19 cellular contexts compared by ENCODE assay signal in the genomic region with DNA sequence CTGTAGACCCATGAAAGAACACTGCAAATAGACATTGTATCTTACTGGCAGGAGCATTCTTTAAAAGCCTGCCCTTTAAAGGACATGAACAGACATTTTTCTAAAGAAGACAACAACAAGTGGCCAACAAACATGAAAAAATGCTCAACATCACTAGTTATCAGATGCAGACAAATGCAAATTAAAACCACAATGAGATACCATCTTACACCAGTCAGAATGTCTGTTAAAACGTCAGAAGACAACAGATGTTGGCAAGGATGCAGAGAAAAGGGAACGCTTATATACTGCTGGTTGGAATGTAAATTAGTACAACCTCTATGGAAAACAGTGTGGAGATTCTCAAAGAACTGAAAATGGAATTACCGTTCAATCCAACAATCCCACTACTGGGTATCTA.
DNase-seq lines count a peak whose midpoint lies in the region; ATAC-seq and TF ChIP-seq lines count a peak whose summit lies in the region.
"Had no signal": no experiment of that assay in that cellular context is flagged by ENCODE, and none has a peak within 500 bp of the region (broad histone marks: within the 10 kb centered on the region; RNA-seq: fewer than 3 reads in every experiment).

No MANE protein-coding gene starts in this region.

- no peak overlapping the region for H3K18ac ChIP-seq in mesenchymal stem cell (ENCODE audit: low read depth in 1 of 2, low read length in 2 of 2)

- DNase-seq in CD4-positive, alpha-beta memory T cell, result peak in 3 of 5 donors; percentile 2 to 4 (median 4)
- peak; percentile 52 for DNase-seq in Jurkat, Clone E6-1 (ENCODE audit: low read depth, low spot score)
- DNase-seq in mesenchymal stem cell (peak; percentile 23), NOMO-1 treated with dmso at 0.1 percent for 144 hours (lab: John Stamatoyannopoulos, UW; ENCODE audit: unreplicated experiment) (no peak), COLO829 (ENCODE audit: low spot score) (no peak)
- DNase-seq in activated CD4-positive, alpha-beta T cell treated with anti-CD3 and anti-CD28 coated beads, Interleukin-2, amount 50 U/mL, for 1 hour, result no peak
- DNase-seq: AML-193; MV-4-11; NCI-H1436; NCI-H2081; NCI-H2227 treated with DMSO at 0.1 percent for 48 hours; NCI-H69; NK-92 treated with Interleukin-12 subunit alpha and Interleukin-12 subunit beta, amount 100 ng/mL, for 24 hours; PC-9 had no signal

- no peak overlapping the region for H3K27ac ChIP-seq in CD4-positive, alpha-beta memory T cell (ENCODE audit: low read depth, low read length)
- H3K27ac ChIP-seq in mesenchymal stem cell (ENCODE audit: low read length, poor library complexity, severe bottlenecking), result no peak overlapping the region
- H3K27ac ChIP-seq: A549, PC-9, SK-N-MC had no signal

- H2AK5ac ChIP-seq in mesenchymal stem cell (ENCODE audit: low read length, severe bottlenecking), result no peak overlapping the region

- H4K91ac ChIP-seq in mesenchymal stem cell (ENCODE audit: low read length), result no peak overlapping the region

- no peak overlapping the region for H3K23ac ChIP-seq in mesenchymal stem cell (ENCODE audit: low read length in 2 of 2)

- peaks cover 14% of the 10 kb centered on the region for H3K4me1 ChIP-seq in CD4-positive, alpha-beta memory T cell (ENCODE audit: insufficient read depth, low read length)
- H3K4me1 ChIP-seq in mesenchymal stem cell (ENCODE audit: control insufficient read depth, insufficient read depth, low read depth, low read length), result peaks cover 2% of the 10 kb centered on the region
- H3K4me1 ChIP-seq: HAP-1 had no signal

- no peak overlapping the region for H2BK120ac ChIP-seq in mesenchymal stem cell (ENCODE audit: low read depth, low read length)

- H3K14ac ChIP-seq in mesenchymal stem cell (ENCODE audit: low read length in 2 of 2), result no peak overlapping the region

- POLR2A ChIA-PET in CD4-positive, alpha-beta memory T cell (lab: Charles Lee; ENCODE audit: partially characterized antibody), result no interaction called here

- H2BK5ac ChIP-seq in mesenchymal stem cell (ENCODE audit: low read depth, low read length, poor library complexity, severe bottlenecking), result no peak overlapping the region

- H3K4me1 Mint-ChIP-seq in CD4-positive, alpha-beta memory T cell, result peaks cover 7 to 13% (median 9%) of the 10 kb centered on the region in 4 donors
- peaks cover 12% of the 10 kb centered on the region for H3K4me1 Mint-ChIP-seq in stimulated activated memory B cell treated with anti-CD40 and anti-IgM and Interleukin-4, amounts not matched to agents 10 μg/mL and 1 μg/mL and 100 μg/mL, for 72 hours

- H2AFZ ChIP-seq in mesenchymal stem cell (ENCODE audit: low read depth, low read length), result no peak overlapping the region
- H2AFZ ChIP-seq: PC-9 had no signal

- intact Hi-C loops in CD4-positive, alpha-beta memory T cell (cut with micrococcal nuclease), result loop anchor here (5.0 to 10.0 kb wide), 2 partner anchors 177 to 370 kb away; no protein-coding TSS in a partner anchor

- H3K27me3 ChIP-seq in CD4-positive, alpha-beta memory T cell (ENCODE audit: insufficient read depth, low read length), result no peaks in the 10 kb centered on the region
- H3K27me3 ChIP-seq in mesenchymal stem cell (ENCODE audit: control insufficient read depth in 1 of 2, insufficient read depth in 1 of 2, low read length in 2 of 2), result no peaks in the 10 kb centered on the region

- H2BK15ac ChIP-seq in mesenchymal stem cell (ENCODE audit: low read depth, poor library complexity, severe bottlenecking), result no peak overlapping the region

- CTCF ChIA-PET in CD4-positive, alpha-beta memory T cell (lab: Charles Lee; ENCODE audit: partially characterized antibody), result interaction anchor here (3.3 kb wide), 1 partner anchor 99 kb away, joined by 23 read pairs; the partner anchor contains the start of gene COMMD8

- no peak overlapping the region for H3K4me3 ChIP-seq in CD4-positive, alpha-beta memory T cell (ENCODE audit: low read length in 2 of 2)
- H3K4me3 ChIP-seq in Jurkat, Clone E6-1 (ENCODE audit: low read length), result no peak overlapping the region
- no peak overlapping the region for H3K4me3 ChIP-seq in mesenchymal stem cell (ENCODE audit: insufficient read depth in 1 of 2, low read depth in 1 of 2, low read length in 2 of 2)
- H3K4me3 ChIP-seq: A549, HAP-1, PC-9, SK-N-MC had no signal

- peaks cover 2% of the 10 kb centered on the region for H3K79me1 ChIP-seq in mesenchymal stem cell (replicated peaks; ENCODE audit: low read length, poor library complexity, severe bottlenecking)

- H2BK12ac ChIP-seq in mesenchymal stem cell (ENCODE audit: low read length in 2 of 2), result no peak overlapping the region

- no peaks in the 10 kb centered on the region for H3K36me3 ChIP-seq in CD4-positive, alpha-beta memory T cell (ENCODE audit: insufficient read depth, low read length)
- H3K36me3 ChIP-seq in mesenchymal stem cell (ENCODE audit: control insufficient read depth in 1 of 2, insufficient read depth in 2 of 2, low read depth in 1 of 2, low read length in 2 of 2), result peaks cover 9 to 46% of the 10 kb centered on the region in 2 experiments

- H3K27me3 Mint-ChIP-seq in CD4-positive, alpha-beta memory T cell, result no peaks in the 10 kb centered on the region
- no peaks in the 10 kb centered on the region for H3K27me3 Mint-ChIP-seq in stimulated activated memory B cell treated with anti-CD40 and anti-IgM and Interleukin-4, amounts not matched to agents 10 μg/mL and 1 μg/mL and 100 μg/mL, for 72 hours

- H3K9me3 Mint-ChIP-seq in CD4-positive, alpha-beta memory T cell, result no peaks in the 10 kb centered on the region
- no peaks in the 10 kb centered on the region for H3K9me3 Mint-ChIP-seq in stimulated activated memory B cell treated with anti-CD40 and anti-IgM and Interleukin-4, amounts not matched to agents 10 μg/mL and 1 μg/mL and 100 μg/mL, for 72 hours

- H3K4me3 Mint-ChIP-seq in CD4-positive, alpha-beta memory T cell, result no peak overlapping the region
- H3K4me3 Mint-ChIP-seq in stimulated activated memory B cell treated with anti-CD40 and anti-IgM and Interleukin-4, amounts not matched to agents 10 μg/mL and 1 μg/mL and 100 μg/mL, for 72 hours, result no peak overlapping the region

- peak overlapping the region in 1 of 7 donors; percentile 1 for H3K27ac Mint-ChIP-seq in CD4-positive, alpha-beta memory T cell
- H3K27ac Mint-ChIP-seq in stimulated activated memory B cell treated with anti-CD40 and anti-IgM and Interleukin-4, amounts not matched to agents 10 μg/mL and 1 μg/mL and 100 μg/mL, for 72 hours, result no peak overlapping the region

- H3K36me3 Mint-ChIP-seq in CD4-positive, alpha-beta memory T cell, result peaks cover 0 to 3% of the 10 kb centered on the region in 2 donors
- H3K36me3 Mint-ChIP-seq in stimulated activated memory B cell treated with anti-CD40 and anti-IgM and Interleukin-4, amounts not matched to agents 10 μg/mL and 1 μg/mL and 100 μg/mL, for 72 hours, result peaks cover 28% of the 10 kb centered on the region

- H4K8ac ChIP-seq in mesenchymal stem cell (ENCODE audit: low read length), result no peak overlapping the region

- H3K9me3 ChIP-seq in CD4-positive, alpha-beta memory T cell (ENCODE audit: control insufficient read depth in 1 of 2, low read length in 2 of 2), result no peaks in the 10 kb centered on the region
- H3K9me3 ChIP-seq in mesenchymal stem cell (ENCODE audit: control insufficient read depth, low read length), result no peaks in the 10 kb centered on the region
- H3K9me3 ChIP-seq: A549, HAP-1 had no signal

- no peak overlapping the region for H3K9ac ChIP-seq in mesenchymal stem cell (ENCODE audit: low read length)

- 91% methylated on average over 1 of the region's 3 CpGs for WGBS in mesenchymal stem cell

- peak; percentile 78 for ATAC-seq in SK-N-SH treated with all-trans-retinoic acid at 6 μM for 48 hours
- no peak for ATAC-seq in stimulated activated memory B cell treated with anti-CD40 and anti-IgM and Interleukin-4, amounts not matched to agents 10 μg/mL and 1 μg/mL and 100 μg/mL, for 72 hours
- ATAC-seq: A549 had no signal

- no peak overlapping the region for H3K4ac ChIP-seq in mesenchymal stem cell (ENCODE audit: low read depth in 1 of 2, low read length in 2 of 2)

- H3K4me2 ChIP-seq in mesenchymal stem cell (ENCODE audit: low read length, poor library complexity, severe bottlenecking), result no peak overlapping the region
- H3K4me2 ChIP-seq: A549, PC-9 had no signal

TF ChIP-seq in SK-N-SH treated with all-trans-retinoic acid at 6 μM for 48 hours, 23 proteins besides CTCF, POLR2A, EP300 and RAD21:
- 0 out of 2 replicates have a peak, but pooled peaks have one; percentile 38 for TF ChIP-seq TSHZ2 (CRISPR knock-in tag; IDR thresholded peaks at IDR 0.05)
- TF ChIP-seq GLIS3 (CRISPR knock-in tag; IDR thresholded peaks at IDR 0.05), result no peak
- no peak for TF ChIP-seq ZNF8 (CRISPR knock-in tag; IDR thresholded peaks at IDR 0.05)
- TF ChIP-seq SNAI2 (CRISPR knock-in tag; IDR thresholded peaks at IDR 0.05), result 0 out of 2 replicates have a peak, but pooled peaks have one; percentile 42
- TF ChIP-seq TCF4 (CRISPR knock-in tag; IDR thresholded peaks at IDR 0.05; ENCODE audit: borderline replicate concordance), result peak; percentile 71
TF ChIP-seq in SK-N-SH treated with all-trans-retinoic acid at 6 μM for 48 hours: peak in this region for 3.

Comparison
In these comparisons a context has a peak if more than half of its experiments do, and no peak if none do; other contexts are left out.
1. DNase-seq: peak in CD4-positive, alpha-beta memory T cell (3 of 5), Jurkat, Clone E6-1 (single experiment) and mesenchymal stem cell (single experiment); none in NOMO-1 treated with dmso at 0.1 percent for 144 hours (single experiment), activated CD4-positive, alpha-beta T cell treated with anti-CD3 and anti-CD28 coated beads, Interleukin-2, amount 50 U/mL, for 1 hour (single experiment) and COLO829 (single experiment).